In genomic region chr17:32361270-32361669, GRCh38 we compare ENCODE assay signal across 20 cellular contexts. TPM values are rescaled to one million over a fixed set of nuclear protein-coding genes. Genes with fewer than 3 reads are reported as not detected.
DNase-seq lines count a peak whose midpoint lies in the region; ATAC-seq and TF ChIP-seq lines count a peak whose summit lies in the region.
"Had no signal": no experiment of that assay in that cellular context is flagged by ENCODE, and none has a peak within 500 bp of the region (broad histone marks: within the 10 kb centered on the region; RNA-seq: fewer than 3 reads in every experiment).

No MANE protein-coding gene starts in this region.

- DNase-seq in natural killer cell treated with Interleukin-12 subunit alpha and Interleukin-12 subunit beta and Interleukin-15 and Interleukin-18, amount 100 ng/mL, for 72 hours (ENCODE audit: low spot score) = no peak
- no peak for DNase-seq in natural killer cell
- DNase-seq in effector memory CD8-positive, alpha-beta T cell = no peak
- DNase-seq: ACHN; CD4-positive, alpha-beta T cell; COR-L47; DMS79; NCI-H1105; NCI-H2029 treated with DMSO at 0.1 percent for 48 hours; NCI-H345; NCI-H524; NCI-H774; SJCRH30 had no signal

- peaks cover 33% of the 10 kb centered on the region for H3K36me3 Mint-ChIP-seq in natural killer cell treated with Interleukin-12 subunit alpha and Interleukin-12 subunit beta and Interleukin-15 and Interleukin-18, amount 100 ng/mL, for 72 hours
- H3K36me3 Mint-ChIP-seq in natural killer cell = peaks cover 16% of the 10 kb centered on the region
- H3K36me3 Mint-ChIP-seq in effector memory CD8-positive, alpha-beta T cell (ENCODE audit: insufficient read depth) = peaks cover 100% of the 10 kb centered on the region

- peaks cover 95% of the 10 kb centered on the region for H3K79me2 ChIP-seq in Loucy (ENCODE audit: insufficient read depth, low read length)

- TF ChIP-seq CTCF in natural killer cell (IDR thresholded peaks at IDR 0.05) (no peak), Loucy (conservative IDR thresholded peaks at IDR 0.05; ENCODE audit: low read length) (no peak)

- H3K9me3 Mint-ChIP-seq in natural killer cell treated with Interleukin-12 subunit alpha and Interleukin-12 subunit beta and Interleukin-15 and Interleukin-18, amount 100 ng/mL, for 72 hours = no peaks in the 10 kb centered on the region
- no peaks in the 10 kb centered on the region for H3K9me3 Mint-ChIP-seq in natural killer cell
- H3K9me3 Mint-ChIP-seq in effector memory CD8-positive, alpha-beta T cell = no peaks in the 10 kb centered on the region
- H3K9me3 Mint-ChIP-seq: CD4-positive, alpha-beta T cell had no signal

- peaks cover 21% of the 10 kb centered on the region for H3K4me1 ChIP-seq in Loucy (ENCODE audit: insufficient read depth, low read length, poor library complexity, severe bottlenecking)
- H3K4me1 ChIP-seq: BLaER1, HAP-1, SJCRH30 had no signal

- no peaks in the 10 kb centered on the region for H3K27me3 ChIP-seq in Loucy (ENCODE audit: insufficient read depth, low read length, poor library complexity, severe bottlenecking)
- H3K27me3 ChIP-seq: BLaER1, SJCRH30 had no signal

- H3K4me2 ChIP-seq in Loucy (ENCODE audit: low read depth, low read length, poor library complexity, severe bottlenecking) = peak overlapping the region; percentile 52
- H3K4me2 ChIP-seq: BLaER1, KMS-11 had no signal

- H3K4me3 ChIP-seq in Loucy (ENCODE audit: low read length, poor library complexity, severe bottlenecking) = no peak overlapping the region
- H3K4me3 ChIP-seq: BLaER1, HAP-1, SJCRH30 had no signal

- no peak for TF ChIP-seq POLR2A in GM18505 (IDR thresholded peaks at IDR 0.05; ENCODE audit: borderline replicate concordance, extremely low read depth, insufficient read depth, insufficient read length)

- H4K20me1 ChIP-seq in Loucy (ENCODE audit: insufficient read depth, low read length, poor library complexity, severe bottlenecking) = peaks cover 94% of the 10 kb centered on the region

- H3K9me3 ChIP-seq in Loucy (ENCODE audit: insufficient read depth, low read depth, low read length) = no peaks in the 10 kb centered on the region
- H3K9me3 ChIP-seq: BLaER1, HAP-1, SJCRH30 had no signal

- H3F3A ChIP-seq in Loucy (ENCODE audit: low read depth) = no peaks in the 10 kb centered on the region

- no peak overlapping the region for H3K9ac ChIP-seq in Loucy (ENCODE audit: low read depth, low read length, poor library complexity, severe bottlenecking)
- H3K9ac ChIP-seq: BLaER1, KMS-11 had no signal

- ATAC-seq in natural killer cell treated with Interleukin-12 subunit alpha and Interleukin-12 subunit beta and Interleukin-15 and Interleukin-18, amount 100 ng/mL, for 72 hours = no peak
- ATAC-seq in natural killer cell = no peak
- ATAC-seq in effector memory CD8-positive, alpha-beta T cell (replicated peaks) = no peak
- ATAC-seq in HG03025 (IDR thresholded peaks at IDR 0.05; ENCODE audit: low FRiP score, unreplicated experiment) = no peak
- ATAC-seq in GM21619 (IDR thresholded peaks at IDR 0.05; ENCODE audit: unreplicated experiment) = no peak
- ATAC-seq in GM18505 (IDR thresholded peaks at IDR 0.05; ENCODE audit: unreplicated experiment) = no peak

- H3K9me2 ChIP-seq in Loucy (replicated peaks; ENCODE audit: low read depth, low read length) = no peaks in the 10 kb centered on the region

- H3K27ac Mint-ChIP-seq in natural killer cell treated with Interleukin-12 subunit alpha and Interleukin-12 subunit beta and Interleukin-15 and Interleukin-18, amount 100 ng/mL, for 72 hours = peak overlapping the region; percentile 13 to 63
- H3K27ac Mint-ChIP-seq in natural killer cell = peak overlapping the region in 1 of 2 donors; percentile 15
- H3K27ac Mint-ChIP-seq in effector memory CD8-positive, alpha-beta T cell = peak overlapping the region; percentile 4 to 56
- H3K27ac Mint-ChIP-seq: CD4-positive, alpha-beta T cell had no signal

- H3K27me3 Mint-ChIP-seq in natural killer cell treated with Interleukin-12 subunit alpha and Interleukin-12 subunit beta and Interleukin-15 and Interleukin-18, amount 100 ng/mL, for 72 hours = no peaks in the 10 kb centered on the region
- no peaks in the 10 kb centered on the region for H3K27me3 Mint-ChIP-seq in natural killer cell (ENCODE audit: low read depth in 2 of 2)
- H3K27me3 Mint-ChIP-seq in effector memory CD8-positive, alpha-beta T cell = no peaks in the 10 kb centered on the region
- H3K27me3 Mint-ChIP-seq: CD4-positive, alpha-beta T cell had no signal

- peaks cover 27 to 28% of the 10 kb centered on the region in 2 donors for H3K4me1 Mint-ChIP-seq in natural killer cell treated with Interleukin-12 subunit alpha and Interleukin-12 subunit beta and Interleukin-15 and Interleukin-18, amount 100 ng/mL, for 72 hours (ENCODE audit: low read depth in 2 of 2)
- H3K4me1 Mint-ChIP-seq in natural killer cell = peaks cover 26 to 30% of the 10 kb centered on the region in 2 donors
- peaks cover 9 to 32% of the 10 kb centered on the region in 2 donors for H3K4me1 Mint-ChIP-seq in effector memory CD8-positive, alpha-beta T cell (ENCODE audit: low read depth in 2 of 2)

- no peak overlapping the region for H2AFZ ChIP-seq in Loucy (ENCODE audit: low read length)

- H3K4me3 Mint-ChIP-seq in natural killer cell treated with Interleukin-12 subunit alpha and Interleukin-12 subunit beta and Interleukin-15 and Interleukin-18, amount 100 ng/mL, for 72 hours = peak overlapping the region; percentile 45
- H3K4me3 Mint-ChIP-seq in natural killer cell = no peak overlapping the region
- no peak overlapping the region for H3K4me3 Mint-ChIP-seq in effector memory CD8-positive, alpha-beta T cell
- H3K4me3 Mint-ChIP-seq: CD4-positive, alpha-beta T cell had no signal

- peaks cover 95% of the 10 kb centered on the region for H3K36me3 ChIP-seq in Loucy (ENCODE audit: insufficient read depth, low read length)

- intact Hi-C loops in natural killer cell (cut with micrococcal nuclease) = no loop called here

RNA-seq across cellular contexts. Expression of gene ZNF207, which starts 11.3 kb away (rescaled TPM):
- total RNA-seq in natural killer cell treated with Interleukin-12 subunit alpha and Interleukin-12 subunit beta and Interleukin-15 and Interleukin-18, amount 100 ng/mL, for 72 hours = 100 to 1,000 TPM; 311 to 319 TPM
- total RNA-seq in natural killer cell = 100 to 1,000 TPM; 378 to 444 (median 428) TPM

RNA-seq across cellular contexts. Expression of gene C17orf75, which starts 19.3 kb away (rescaled TPM):
- 10 to 100 TPM; 23.2 to 24.5 TPM for total RNA-seq in natural killer cell treated with Interleukin-12 subunit alpha and Interleukin-12 subunit beta and Interleukin-15 and Interleukin-18, amount 100 ng/mL, for 72 hours
- 10 to 100 TPM; 12.7 to 18.8 (median 13.3) TPM for total RNA-seq in natural killer cell
